Comparison of ENCODE assay signal across 8 cellular contexts in genomic region chr2:38095996-38096861, GRCh38. TPM values are rescaled to one million over a fixed set of nuclear protein-coding genes. Genes with fewer than 3 reads are reported as not detected.
DNase-seq lines count a peak whose midpoint lies in the region; ATAC-seq, FAIRE-seq and TF ChIP-seq lines count a peak whose summit lies in the region.

No MANE protein-coding gene starts in this region.

- H3K36me3 ChIP-seq in Peyer's patch, result no peaks in the 10 kb centered on the region

- H3K4me3 ChIP-seq in Peyer's patch, result no peak overlapping the region

- no peak for TF ChIP-seq POLR2A in Peyer's patch (IDR thresholded peaks at IDR 0.05)

- ATAC-seq in HG02610 (IDR thresholded peaks at IDR 0.05; ENCODE audit: unreplicated experiment) (peak; percentile 84), GM19397 (IDR thresholded peaks at IDR 0.05; ENCODE audit: unreplicated experiment) (no peak), GM21737 (IDR thresholded peaks at IDR 0.05; ENCODE audit: unreplicated experiment) (no peak)

- FAIRE-seq in TTC549 (lab: Jason Lieb, UNC), result peak; percentile 89

- H3K9me3 ChIP-seq in Peyer's patch, result no peaks in the 10 kb centered on the region

- peak overlapping the region in 1 of 4 donors; percentile 45 for H3K27ac ChIP-seq in Peyer's patch

- no peaks in the 10 kb centered on the region for H3K27me3 ChIP-seq in Peyer's patch

- TF ChIP-seq CTCF in Peyer's patch (IDR thresholded peaks at IDR 0.05), result no peak

- peak; percentile 48 for DNase-seq in DMS79 (lab: John Stamatoyannopoulos, UW)
- DNase-seq in iris pigment epithelial cell (ENCODE audit: low read depth), result peak; percentile 57
- DNase-seq in COLO668 (lab: John Stamatoyannopoulos, UW; ENCODE audit: unreplicated experiment), result no peak
- DNase-seq in Peyer's patch, result no peak

- H3K4me1 ChIP-seq in Peyer's patch, result no peaks in the 10 kb centered on the region

RNA-seq across cellular contexts. Expression of gene CYP1B1, which starts 20.3 kb away (rescaled TPM):
- 10 to 100 TPM in 3 of 4 donors, 1 to 10 TPM in 1; 4.9 to 16.5 (median 12.8) TPM for total RNA-seq in Peyer's patch

Comparison
In these comparisons a context has a peak if more than half of its experiments do, and no peak if none do; other contexts are left out.
1. DNase-seq: peak in DMS79 (single experiment) and iris pigment epithelial cell (single experiment); none in COLO668 (single experiment) and Peyer's patch (0 of 3).